ENCODE assay signal across 9 cellular contexts in genomic region chr16:57775661-57776469, GRCh38.
DNase-seq lines count a peak whose midpoint lies in the region; ATAC-seq and TF ChIP-seq lines count a peak whose summit lies in the region.
"Had no signal": no experiment of that assay in that cellular context is flagged by ENCODE, and none has a peak within 500 bp of the region (broad histone marks: within the 10 kb centered on the region; RNA-seq: fewer than 3 reads in every experiment).

No MANE protein-coding gene starts in this region.

- no peaks in the 10 kb centered on the region for H3K79me2 ChIP-seq in DND-41 (ENCODE audit: insufficient read depth, low read length)

- DNase-seq in DND-41, result no peak
- DNase-seq in NCI-H1092 treated with DMSO at 0.1 percent for 48 hours (lab: John Stamatoyannopoulos, UW), result peak; percentile 50
- no peak for DNase-seq in central memory CD8-positive, alpha-beta T cell (ENCODE audit: low spot score in 2 of 2)
- DNase-seq in nephron progenitor cell, result peak; percentile 78
- no peak for DNase-seq in kidney tubule cell (ENCODE audit: low spot score)
- no peak for DNase-seq in kidney glomerular epithelial cell (lab: John Stamatoyannopoulos, UW)
- DNase-seq: activated naive CD4-positive, alpha-beta T cell had no signal

- ATAC-seq in DND-41 (ENCODE audit: insufficient read depth, low read depth) (peak; percentile 33; the same call in 1 of the 3 replicates), GM18909 (IDR thresholded peaks at IDR 0.05; ENCODE audit: poor library complexity, unreplicated experiment) (no peak), GM18868 (IDR thresholded peaks at IDR 0.05; ENCODE audit: unreplicated experiment) (no peak)
- ATAC-seq in central memory CD8-positive, alpha-beta T cell (replicated peaks; ENCODE audit: extremely low read depth, poor library complexity, severe bottlenecking), result no peak

- H3K36me3 ChIP-seq in DND-41 (ENCODE audit: insufficient read depth, low read length), result no peaks in the 10 kb centered on the region

- no peaks in the 10 kb centered on the region for H3K27me3 Mint-ChIP-seq in central memory CD8-positive, alpha-beta T cell
- H3K27me3 Mint-ChIP-seq in nephron progenitor cell (ENCODE audit: low read depth, poor library complexity), result peaks cover 4% of the 10 kb centered on the region

- H3K4me2 ChIP-seq in DND-41 (ENCODE audit: insufficient read depth, low read length), result no peak overlapping the region

- no peaks in the 10 kb centered on the region for H3K9me3 ChIP-seq in DND-41 (ENCODE audit: insufficient read depth, low read length, severe bottlenecking)

- peak overlapping the region; percentile 5 for H3K27ac Mint-ChIP-seq in central memory CD8-positive, alpha-beta T cell (ENCODE audit: low read depth)
- no peak overlapping the region for H3K27ac Mint-ChIP-seq in nephron progenitor cell

- TF ChIP-seq CTCF in DND-41 (IDR thresholded peaks at IDR 0.05; ENCODE audit: borderline replicate concordance, extremely low read depth, low read length, poor library complexity, severe bottlenecking) (peak; percentile 19), nephron progenitor cell (IDR thresholded peaks at IDR 0.05) (peak; percentile 71)

- H3K27ac ChIP-seq in DND-41 (ENCODE audit: low read length), result no peak overlapping the region

- no peak overlapping the region for H3K9ac ChIP-seq in DND-41 (ENCODE audit: low read depth, low read length)

- no peaks in the 10 kb centered on the region for H3K9me3 Mint-ChIP-seq in central memory CD8-positive, alpha-beta T cell
- H3K9me3 Mint-ChIP-seq in nephron progenitor cell, result no peaks in the 10 kb centered on the region

- no peak overlapping the region for H2AFZ ChIP-seq in DND-41 (ENCODE audit: low read depth, low read length)

- no peaks in the 10 kb centered on the region for H4K20me1 ChIP-seq in DND-41 (ENCODE audit: insufficient read depth, low read length)

- no peak overlapping the region for H3K4me3 Mint-ChIP-seq in central memory CD8-positive, alpha-beta T cell
- H3K4me3 Mint-ChIP-seq in nephron progenitor cell, result no peak overlapping the region

- H3K4me1 Mint-ChIP-seq in central memory CD8-positive, alpha-beta T cell, result no peaks in the 10 kb centered on the region
- peaks cover 24% of the 10 kb centered on the region for H3K4me1 Mint-ChIP-seq in nephron progenitor cell

- no peaks in the 10 kb centered on the region for H3K27me3 ChIP-seq in DND-41 (ENCODE audit: insufficient read depth, low read length, poor library complexity)

- no peak overlapping the region for H3K4me3 ChIP-seq in DND-41 (ENCODE audit: low read depth in 1 of 2, low read length in 2 of 2)

- H3K36me3 Mint-ChIP-seq in central memory CD8-positive, alpha-beta T cell (ENCODE audit: insufficient read depth), result peaks cover 5% of the 10 kb centered on the region
- H3K36me3 Mint-ChIP-seq in nephron progenitor cell (ENCODE audit: low read depth), result peaks cover 5% of the 10 kb centered on the region

- no peaks in the 10 kb centered on the region for H3K4me1 ChIP-seq in DND-41 (ENCODE audit: insufficient read depth, low read length)

Comparison
In these comparisons a context has a peak if more than half of its experiments do, and no peak if none do; other contexts are left out.
1. DNase-seq: peak in NCI-H1092 treated with DMSO at 0.1 percent for 48 hours (single experiment) and nephron progenitor cell (single experiment); none in DND-41 (single experiment), central memory CD8-positive, alpha-beta T cell (0 of 2), kidney tubule cell (single experiment) and kidney glomerular epithelial cell (single experiment).